Comparison of ENCODE assay signal across 21 cellular contexts in genomic region chr3:77236118-77236517, GRCh38.
"Had no signal": no experiment of that assay in that cellular context is flagged by ENCODE, and none has a peak within 500 bp of the region (broad histone marks: within the 10 kb centered on the region; RNA-seq: fewer than 3 reads in every experiment).

No MANE protein-coding gene starts in this region.

- H3K4me1 ChIP-seq: heart left ventricle, spleen, tibial nerve, upper lobe of right lung, vagina had no signal

- H3K27ac ChIP-seq: heart left ventricle, neutrophil, spleen, tibial nerve, upper lobe of right lung, vagina had no signal

- H3K4me3 ChIP-seq: heart left ventricle, mucosa of descending colon, spleen, tibial nerve, upper lobe of right lung, vagina had no signal

- ATAC-seq: heart left ventricle; mucosa of descending colon; naive thymus-derived CD8-positive, alpha-beta T cell; right cardiac atrium; stimulated activated memory B cell treated with anti-CD40 and anti-IgM and Interleukin-4, amounts not matched to agents 10 μg/mL and 1 μg/mL and 100 μg/mL, for 72 hours; upper lobe of right lung had no signal

- DNase-seq: effector CD4-positive, alpha-beta T cell; foreskin melanocyte; heart left ventricle; hypothalamus; kidney glomerular epithelial cell; mammary epithelial cell; mucosa of descending colon; naive thymus-derived CD8-positive, alpha-beta T cell; posterior cingulate gyrus; right cardiac atrium; spleen; stimulated activated CD4-positive, alpha-beta T cell treated with anti-CD3 and anti-CD28 coated beads, Interleukin-15, amount 100 ng/mL, for 24 hours; stimulated activated CD4-positive, alpha-beta T cell treated with anti-CD3 and anti-CD28 coated beads, Interleukin-1b, Interleukin-23, amount 100 ng/mL, for 48 hours; stimulated activated CD4-positive, alpha-beta T cell treated with anti-CD3 and anti-CD28 coated beads, Interleukin-4, amount 100 ng/mL, for 24 hours; upper lobe of right lung had no signal

- H3K27me3 ChIP-seq: heart left ventricle, neutrophil, spleen, tibial nerve, upper lobe of right lung, vagina had no signal

- H3K9me3 ChIP-seq: heart left ventricle, mucosa of descending colon, neutrophil, upper lobe of right lung, vagina had no signal

- FAIRE-seq: colon, islet of Langerhans had no signal

- H3K36me3 ChIP-seq: heart left ventricle, neutrophil, spleen, tibial nerve, upper lobe of right lung, vagina had no signal
